8 cellular contexts compared by ENCODE assay signal in genomic region chr7:33128631-33128989, GRCh38. TPM values are rescaled to one million over a fixed set of nuclear protein-coding genes. Genes with fewer than 3 reads are reported as not detected.
DNase-seq lines count a peak whose midpoint lies in the region; ATAC-seq and TF ChIP-seq lines count a peak whose summit lies in the region.

No MANE protein-coding gene starts in this region.

- POLR2A ChIA-PET in naive thymus-derived CD8-positive, alpha-beta T cell (lab: Charles Lee), result interaction anchor here (0.9 to 1.0 kb wide), 2 partner anchors 19 to 20 kb away, joined by 3 read pairs; no protein-coding TSS in a partner anchor

- no peak for TF ChIP-seq CTCF in AG10803 (conservative IDR thresholded peaks at IDR 0.05; ENCODE audit: low read length)
- no peak for TF ChIP-seq CTCF in LNCaP clone FGC (IDR thresholded peaks at IDR 0.05; ENCODE audit: control insufficient read depth, extremely low read depth, insufficient read depth)
- no peak for TF ChIP-seq CTCF in dorsolateral prefrontal cortex (IDR thresholded peaks at IDR 0.05 in 54 of 56, conservative IDR thresholded peaks at IDR 0.05 in 2 of 56; ENCODE audit: low read depth in 1 of 56, partially characterized antibody in 56 of 56)

- intact Hi-C loops in dorsolateral prefrontal cortex (cut with DNase I), result loop anchor here in 1 of 2 donors (2.0 to 5.0 kb wide), 2 partner anchors 20 to 66 kb away; partner anchors contain the start of genes NT5C3A and RP9

- no peaks in the 10 kb centered on the region for H3K27me3 ChIP-seq in dorsolateral prefrontal cortex

- H3K4me3 Mint-ChIP-seq in naive thymus-derived CD8-positive, alpha-beta T cell, result peak overlapping the region; percentile 94 to 98 (median 97)

- H3K27ac Mint-ChIP-seq in naive thymus-derived CD8-positive, alpha-beta T cell, result peak overlapping the region; percentile 74 to 97 (median 95)

- no peak for DNase-seq in AG10803 (ENCODE audit: low read depth)
- no peak for DNase-seq in LNCaP clone FGC (ENCODE audit: low read depth)
- no peak for DNase-seq in dorsolateral prefrontal cortex
- no peak for DNase-seq in naive thymus-derived CD8-positive, alpha-beta T cell
- no peak for DNase-seq in amygdala (lab: John Stamatoyannopoulos, UW)
- DNase-seq in HuH-7 (ENCODE audit: low spot score), result no peak
- no peak for DNase-seq in NOMO-1 (lab: John Stamatoyannopoulos, UW; ENCODE audit: unreplicated experiment in 2 of 2)
- DNase-seq in KG1 (lab: John Stamatoyannopoulos, UW), result no peak

- ATAC-seq in naive thymus-derived CD8-positive, alpha-beta T cell, result no peak

- peaks cover 0 to 3% (median 0%) of the 10 kb centered on the region in 3 donors for H3K36me3 Mint-ChIP-seq in naive thymus-derived CD8-positive, alpha-beta T cell

- H3K27me3 Mint-ChIP-seq in naive thymus-derived CD8-positive, alpha-beta T cell, result peaks cover 0 to 1% (median 0%) of the 10 kb centered on the region in 5 donors

- H3K27ac ChIP-seq in dorsolateral prefrontal cortex, result peak overlapping the region; percentile 65 to 97 (median 92)

- H3K4me1 Mint-ChIP-seq in naive thymus-derived CD8-positive, alpha-beta T cell, result peaks cover 13 to 33% (median 25%) of the 10 kb centered on the region in 4 donors

- H3K9me3 Mint-ChIP-seq in naive thymus-derived CD8-positive, alpha-beta T cell, result peaks cover 0 to 2% (median 0%) of the 10 kb centered on the region in 9 donors

- peak overlapping the region; percentile 89 for H3K4me3 ChIP-seq in AG10803 (ENCODE audit: low read length)
- H3K4me3 ChIP-seq in LNCaP clone FGC (ENCODE audit: low read depth, low read length), result peak overlapping the region; percentile 83
- peak overlapping the region; percentile 56 to 96 (median 80) for H3K4me3 ChIP-seq in dorsolateral prefrontal cortex

RNA-seq across cellular contexts. Expression of gene BBS9, which starts 0.8 kb away (rescaled TPM):
- total RNA-seq in dorsolateral prefrontal cortex, result 10 to 100 TPM; 23.0 to 66.1 (median 39.1) TPM
- total RNA-seq in naive thymus-derived CD8-positive, alpha-beta T cell, result 10 to 100 TPM; 22.0 to 31.8 TPM
- polyA plus RNA-seq in naive thymus-derived CD8-positive, alpha-beta T cell, result 10 to 100 TPM; 11.2 to 12.7 (median 11.6) TPM

RNA-seq across cellular contexts. Expression of gene RP9, which starts 19.4 kb away (rescaled TPM):
- 10 to 100 TPM in 91 of 120 experiments, 1 to 10 TPM in 29; 5.9 to 25.1 (median 11.4) TPM for total RNA-seq in dorsolateral prefrontal cortex
- 10 to 100 TPM; 20.2 to 21.7 TPM for total RNA-seq in naive thymus-derived CD8-positive, alpha-beta T cell
- 10 to 100 TPM; 15.3 to 23.9 (median 20.3) TPM for polyA plus RNA-seq in naive thymus-derived CD8-positive, alpha-beta T cell
